In genomic region chr2:230664128-230664527, GRCh38 we compare ENCODE assay signal across 12 cellular contexts. TPM values are rescaled to one million over a fixed set of nuclear protein-coding genes. Genes with fewer than 3 reads are reported as not detected.
DNase-seq lines count a peak whose midpoint lies in the region; ATAC-seq lines count a peak whose summit lies in the region.
"Had no signal": no experiment of that assay in that cellular context is flagged by ENCODE, and none has a peak within 500 bp of the region (broad histone marks: within the 10 kb centered on the region; RNA-seq: fewer than 3 reads in every experiment).

No MANE protein-coding gene starts in this region.

- no peak overlapping the region for H3K14ac ChIP-seq in trophoblast cell (ENCODE audit: low read length)

- H3K36me3 ChIP-seq in adipocyte (ENCODE audit: control insufficient read depth, insufficient read depth, low read length, severe bottlenecking) (no peaks in the 10 kb centered on the region), trophoblast cell (ENCODE audit: control insufficient read depth in 1 of 2, insufficient read depth in 2 of 2, low read length in 2 of 2) (no peaks in the 10 kb centered on the region)

- H2BK12ac ChIP-seq in trophoblast cell (ENCODE audit: low read length): no peak overlapping the region

- no peak overlapping the region for H3K18ac ChIP-seq in trophoblast cell (ENCODE audit: low read length)

- peak overlapping the region; percentile 19 for H3K4me3 Mint-ChIP-seq in activated CD4-positive, alpha-beta T cell treated with anti-CD3 and anti-CD28 coated beads for 36 hours

- H3K23ac ChIP-seq in trophoblast cell (ENCODE audit: low read length): no peak overlapping the region

- H3K27me3 ChIP-seq in adipocyte (replicated peaks; ENCODE audit: control insufficient read depth, insufficient read depth, low read length): no peaks in the 10 kb centered on the region
- no peaks in the 10 kb centered on the region for H3K27me3 ChIP-seq in trophoblast cell (ENCODE audit: insufficient read depth, low read length)

- no peak overlapping the region for H2AK5ac ChIP-seq in trophoblast cell (ENCODE audit: low read length)

- no peak overlapping the region for H3K9ac ChIP-seq in adipocyte (ENCODE audit: low read length)
- H3K9ac ChIP-seq in trophoblast cell (ENCODE audit: low read length): no peak overlapping the region

- CTCF ChIA-PET in activated CD4-positive, alpha-beta T cell treated with anti-CD3 and anti-CD28 coated beads for 36 hours (lab: Charles Lee): interaction anchor here (0.5 to 1.7 kb wide), 5 partner anchors 28 to 425 kb away, joined by 3 to 4 read pairs (median 3); no protein-coding TSS in a partner anchor

- no CpG with 5 or more reads among the region's 4 CpGs for WGBS in trophoblast cell (ENCODE audit: extremely low coverage, insufficient coverage, insufficient read length)

- intact Hi-C loops in activated CD4-positive, alpha-beta T cell treated with anti-CD3 and anti-CD28 coated beads for 36 hours (cut with DNase I, micrococcal nuclease): loop anchor here (5.0 kb wide), 2 partner anchors 37 to 397 kb away; no protein-coding TSS in a partner anchor
- intact Hi-C loops in posterior cingulate gyrus (cut with DNase I): no loop called here

- no peak overlapping the region for H2BK120ac ChIP-seq in trophoblast cell (ENCODE audit: insufficient read depth, low read length, poor library complexity)

- H3K4me3 ChIP-seq in adipocyte (ENCODE audit: low read length): no peak overlapping the region
- H3K4me3 ChIP-seq in trophoblast cell (ENCODE audit: low read depth, low read length): no peak overlapping the region
- H3K4me3 ChIP-seq: A549 had no signal

- POLR2A ChIA-PET in activated CD4-positive, alpha-beta T cell treated with anti-CD3 and anti-CD28 coated beads for 36 hours (lab: Charles Lee): no interaction called here

- H3K9me3 Mint-ChIP-seq in activated CD4-positive, alpha-beta T cell treated with anti-CD3 and anti-CD28 coated beads for 36 hours (ENCODE audit: low read depth): peaks cover 2% of the 10 kb centered on the region

- no peaks in the 10 kb centered on the region for H3K79me2 ChIP-seq in trophoblast cell (ENCODE audit: control insufficient read depth, insufficient read depth, low read length, poor library complexity)

- H3K27ac Mint-ChIP-seq in activated CD4-positive, alpha-beta T cell treated with anti-CD3 and anti-CD28 coated beads for 36 hours: peak overlapping the region; percentile 97

- no peak overlapping the region for H4K12ac ChIP-seq in trophoblast cell (ENCODE audit: low read depth, low read length)

- H3K4me2 ChIP-seq in trophoblast cell (ENCODE audit: low read length): no peak overlapping the region
- H3K4me2 ChIP-seq: A549 had no signal

- no peak overlapping the region for H2AFZ ChIP-seq in trophoblast cell (ENCODE audit: insufficient read depth, low read length, poor library complexity)

- no peak overlapping the region for H4K91ac ChIP-seq in trophoblast cell (ENCODE audit: low read depth, low read length)

- peaks cover 18% of the 10 kb centered on the region for H3K4me1 ChIP-seq in adipocyte (ENCODE audit: control insufficient read depth, insufficient read depth, low read length)
- H3K4me1 ChIP-seq in trophoblast cell (ENCODE audit: control insufficient read depth in 1 of 2, insufficient read depth in 2 of 2, low read length in 2 of 2): peaks cover 22 to 30% of the 10 kb centered on the region in 2 experiments
- H3K4me1 ChIP-seq: A549 had no signal

- no peak for ATAC-seq in activated CD4-positive, alpha-beta T cell treated with anti-CD3 and anti-CD28 coated beads for 36 hours
- ATAC-seq in HG02884 (IDR thresholded peaks at IDR 0.05; ENCODE audit: unreplicated experiment) (no peak), GM21381 (IDR thresholded peaks at IDR 0.05; ENCODE audit: unreplicated experiment) (no peak)

- H3K27ac ChIP-seq in trophoblast cell (ENCODE audit: low read depth, low read length): no peak overlapping the region
- H3K27ac ChIP-seq: A549 had no signal

- no peak overlapping the region for H2BK5ac ChIP-seq in trophoblast cell (ENCODE audit: low read depth, low read length, poor library complexity)

- H4K8ac ChIP-seq in trophoblast cell (ENCODE audit: low read depth, low read length): no peak overlapping the region

- no peak overlapping the region for H3K4ac ChIP-seq in trophoblast cell (ENCODE audit: low read depth, low read length)

- H3K4me1 Mint-ChIP-seq in activated CD4-positive, alpha-beta T cell treated with anti-CD3 and anti-CD28 coated beads for 36 hours: peaks cover 94% of the 10 kb centered on the region

- peaks cover 3% of the 10 kb centered on the region for H3K79me1 ChIP-seq in trophoblast cell (ENCODE audit: low read length)

- peaks cover 1% of the 10 kb centered on the region for H3K36me3 Mint-ChIP-seq in activated CD4-positive, alpha-beta T cell treated with anti-CD3 and anti-CD28 coated beads for 36 hours (ENCODE audit: low read depth)

- DNase-seq in activated CD4-positive, alpha-beta T cell treated with anti-CD3 and anti-CD28 coated beads for 36 hours: peak; percentile 61
- DNase-seq in activated CD4-positive, alpha-beta T cell treated with anti-CD3 and anti-CD28 coated beads for 1 hour: no peak
- peak; percentile 62 for DNase-seq in NCI-H2029 treated with DMSO at 0.1 percent for 48 hours (lab: John Stamatoyannopoulos, UW)
- peak; percentile 30 for DNase-seq in adipocyte (ENCODE audit: low read depth)
- DNase-seq in posterior cingulate gyrus: peak in 7 of 10 donors; percentile 18 to 90 (median 44)
- no peak for DNase-seq in trophoblast cell
- DNase-seq: activated gamma-delta T cell treated with Interleukin-2 at 50 U/mL for 16 hours, GOT3, NCI-H187 treated with DMSO at 0.1 percent for 48 hours had no signal

- no peaks in the 10 kb centered on the region for H3K9me3 ChIP-seq in adipocyte (ENCODE audit: control insufficient read depth, low read length)
- no peaks in the 10 kb centered on the region for H3K9me3 ChIP-seq in trophoblast cell (ENCODE audit: insufficient read depth, low read depth, low read length)
- H3K9me3 ChIP-seq: A549 had no signal

- no peaks in the 10 kb centered on the region for H3K27me3 Mint-ChIP-seq in activated CD4-positive, alpha-beta T cell treated with anti-CD3 and anti-CD28 coated beads for 36 hours

RNA-seq across cellular contexts. Expression of gene CAB39, which starts 48.5 kb away (rescaled TPM):
- 100 to 1,000 TPM; 122 to 148 TPM for total RNA-seq in activated CD4-positive, alpha-beta T cell treated with anti-CD3 and anti-CD28 coated beads for 36 hours
- polyA plus RNA-seq in trophoblast cell (2013): 43.9 and 44.8 TPM in 2 replicates

Comparison
In these comparisons a context has a peak if more than half of its experiments do, and no peak if none do; other contexts are left out.
1. DNase-seq: peak in activated CD4-positive, alpha-beta T cell treated with anti-CD3 and anti-CD28 coated beads for 36 hours (single experiment), NCI-H2029 treated with DMSO at 0.1 percent for 48 hours (single experiment), adipocyte (single experiment) and posterior cingulate gyrus (7 of 10); none in activated CD4-positive, alpha-beta T cell treated with anti-CD3 and anti-CD28 coated beads for 1 hour (single experiment) and trophoblast cell (0 of 2).